In the genomic region with DNA sequence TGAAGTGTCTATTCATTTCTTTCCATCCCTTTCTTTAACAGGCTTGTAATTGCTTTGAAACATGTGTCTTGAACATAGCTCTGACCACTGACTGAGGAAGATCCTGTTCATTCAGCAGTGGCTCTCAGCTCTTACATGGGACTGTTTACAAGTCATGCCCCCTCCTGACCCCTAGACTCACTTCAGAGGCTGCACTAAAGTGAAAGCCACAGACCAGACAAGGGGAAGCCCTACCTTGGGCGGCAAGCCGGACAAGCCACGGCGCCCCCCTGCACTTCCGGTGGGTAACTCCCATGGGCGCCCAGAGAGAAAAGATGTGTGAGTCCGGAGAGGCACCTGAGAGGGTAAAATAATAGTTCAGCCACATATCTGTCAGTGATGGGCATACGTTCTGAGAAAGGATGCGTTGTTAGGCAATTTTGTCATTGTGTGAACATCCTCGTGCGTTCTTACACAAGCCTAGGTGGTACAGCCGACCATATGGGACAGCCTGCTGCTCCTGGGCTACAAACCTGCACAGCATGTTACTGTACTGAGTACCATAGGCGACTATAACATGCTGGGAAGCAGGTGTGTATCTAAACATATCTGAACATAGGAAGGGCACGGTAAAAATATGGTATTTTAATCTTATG, we compare ENCODE assay signal across 10 cellular contexts.
DNase-seq lines count a peak whose midpoint lies in the region; ATAC-seq and TF ChIP-seq lines count a peak whose summit lies in the region.
"Had no signal": no experiment of that assay in that cellular context is flagged by ENCODE, and none has a peak within 500 bp of the region (broad histone marks: within the 10 kb centered on the region; RNA-seq: fewer than 3 reads in every experiment).

No MANE protein-coding gene starts in this region.

- H3K4me3 Mint-ChIP-seq in immature natural killer cell = peak overlapping the region; percentile 63 to 77 (median 73)

- peaks cover 36 to 37% of the 10 kb centered on the region in 2 donors for H3K4me1 Mint-ChIP-seq in immature natural killer cell

- peaks cover 0 to 4% (median 0%) of the 10 kb centered on the region in 3 donors for H3K36me3 Mint-ChIP-seq in immature natural killer cell

- DNase-seq in immature natural killer cell = peak; percentile 53 to 72 (median 65)
- no peak for DNase-seq in NCI-H748 (lab: John Stamatoyannopoulos, UW; ENCODE audit: unreplicated experiment)
- no peak for DNase-seq in BE2C
- DNase-seq in colonic mucosa = no peak
- DNase-seq in NCI-H226 = no peak
- DNase-seq: sigmoid colon had no signal

- H3K27me3 ChIP-seq in BE2C (no peaks in the 10 kb centered on the region), colonic mucosa (no peaks in the 10 kb centered on the region)
- H3K27me3 ChIP-seq: sigmoid colon had no signal

- no peaks in the 10 kb centered on the region for H3K36me3 ChIP-seq in BE2C
- H3K36me3 ChIP-seq in colonic mucosa = no peaks in the 10 kb centered on the region
- H3K36me3 ChIP-seq: sigmoid colon, thoracic aorta had no signal

- no peaks in the 10 kb centered on the region for H3K9me3 Mint-ChIP-seq in immature natural killer cell

- H3K9ac ChIP-seq in colonic mucosa (ENCODE audit: low read depth in 2 of 2, low read length in 2 of 2) = no peak overlapping the region

- TF ChIP-seq POLR2A in GM18505 (IDR thresholded peaks at IDR 0.05; ENCODE audit: borderline replicate concordance, extremely low read depth, insufficient read depth, insufficient read length) = no peak

- ATAC-seq in GM18505 (IDR thresholded peaks at IDR 0.05; ENCODE audit: unreplicated experiment) (peak; percentile 70), GM21381 (IDR thresholded peaks at IDR 0.05; ENCODE audit: unreplicated experiment) (peak; percentile 54), HG03378 (IDR thresholded peaks at IDR 0.05; ENCODE audit: unreplicated experiment) (peak; percentile 72)

- H3K4me3 ChIP-seq in BE2C (ENCODE audit: low read depth, low read length) (no peak overlapping the region), colonic mucosa (no peak overlapping the region)
- H3K4me3 ChIP-seq: sigmoid colon, thoracic aorta had no signal

- intact Hi-C loops in colonic mucosa (cut with DNase I) = no loop called here

- H3K9me3 ChIP-seq in BE2C (no peaks in the 10 kb centered on the region), colonic mucosa (no peaks in the 10 kb centered on the region)
- H3K9me3 ChIP-seq: sigmoid colon, thoracic aorta had no signal

- H3K27me3 Mint-ChIP-seq in immature natural killer cell (ENCODE audit: low read depth in 3 of 3) = peaks cover 9 to 13% (median 11%) of the 10 kb centered on the region in 3 donors

- H3K4me1 ChIP-seq in BE2C (peaks cover 10% of the 10 kb centered on the region), colonic mucosa (no peaks in the 10 kb centered on the region)
- H3K4me1 ChIP-seq: sigmoid colon had no signal

- H3K27ac Mint-ChIP-seq in immature natural killer cell = peak overlapping the region in 5 of 6 donors; percentile 51 to 83 (median 77)

- no peak overlapping the region for H3K27ac ChIP-seq in colonic mucosa
- H3K27ac ChIP-seq: sigmoid colon, thoracic aorta had no signal

- no peak for TF ChIP-seq CTCF in BE2C (IDR thresholded peaks at IDR 0.05; ENCODE audit: low read depth, low read length)
- TF ChIP-seq CTCF in colonic mucosa (IDR thresholded peaks at IDR 0.05) = no peak

Comparison
In these comparisons a context has a peak if more than half of its experiments do, and no peak if none do; other contexts are left out.
1. DNase-seq: peak in immature natural killer cell (3 of 3); none in NCI-H748 (single experiment), BE2C (single experiment), colonic mucosa (single experiment) and NCI-H226 (single experiment).
2. Peak in every context shown above with its lines, with median percentiles within 50 percentile points of each other: ATAC-seq.